ENCODE assay signal across 13 cellular contexts in genomic region chr4:48718818-48719465, GRCh38.
A peak's percentile ranks its signal among the peaks of the same experiment; 100 is the strongest.
DNase-seq lines count a peak whose midpoint lies in the region; ATAC-seq, FAIRE-seq and TF ChIP-seq lines count a peak whose summit lies in the region.
"Had no signal": no experiment of that assay in that cellular context is flagged by ENCODE, and none has a peak within 500 bp of the region (broad histone marks: within the 10 kb centered on the region; RNA-seq: fewer than 3 reads in every experiment).

No MANE protein-coding gene starts in this region.

- ATAC-seq in activated naive CD8-positive, alpha-beta T cell treated with anti-CD3 and anti-CD28 coated beads, Interleukin-2, amount 50 U/mL, for 24 hours, result no peak
- no peak for ATAC-seq in stimulated activated naive CD8-positive, alpha-beta T cell treated with anti-CD3 and anti-CD28 coated beads, Interleukin-15, Interleukin-2, amounts not matched to agents 100 U/mL and 50 U/mL, for 24 hours
- ATAC-seq: GM12878, HCT116 had no signal

- peaks cover 35% of the 10 kb centered on the region for H3K36me3 Mint-ChIP-seq in activated naive CD8-positive, alpha-beta T cell treated with anti-CD3 and anti-CD28 coated beads for 36 hours
- H3K36me3 Mint-ChIP-seq in activated naive CD8-positive, alpha-beta T cell treated with anti-CD3 and anti-CD28 coated beads, Interleukin-2, amount 50 U/mL, for 24 hours (ENCODE audit: low read depth), result peaks cover 16% of the 10 kb centered on the region
- H3K36me3 Mint-ChIP-seq in mesothelial cell of epicardium, result peaks cover 13% of the 10 kb centered on the region

- FAIRE-seq in GM12891 (lab: Jason Lieb, UNC), result no peak
- FAIRE-seq: GM12878 had no signal

- H3K4me3 Mint-ChIP-seq in activated naive CD8-positive, alpha-beta T cell treated with anti-CD3 and anti-CD28 coated beads for 36 hours, result no peak overlapping the region
- H3K4me3 Mint-ChIP-seq in activated naive CD8-positive, alpha-beta T cell treated with anti-CD3 and anti-CD28 coated beads, Interleukin-2, amount 50 U/mL, for 24 hours, result no peak overlapping the region
- no peak overlapping the region for H3K4me3 Mint-ChIP-seq in mesothelial cell of epicardium
- H3K4me3 Mint-ChIP-seq: CD14-positive monocyte had no signal

- H3K9me3 Mint-ChIP-seq in activated naive CD8-positive, alpha-beta T cell treated with anti-CD3 and anti-CD28 coated beads for 36 hours, result peaks cover 15% of the 10 kb centered on the region
- peaks cover 10% of the 10 kb centered on the region for H3K9me3 Mint-ChIP-seq in activated naive CD8-positive, alpha-beta T cell treated with anti-CD3 and anti-CD28 coated beads, Interleukin-2, amount 50 U/mL, for 24 hours
- H3K9me3 Mint-ChIP-seq in mesothelial cell of epicardium, result peaks cover 8% of the 10 kb centered on the region

- TF ChIP-seq POLR2A in GM12891 (IDR thresholded peaks at IDR 0.05; ENCODE audit: low read depth, low read length), result no peak

- DNase-seq in activated naive CD8-positive, alpha-beta T cell treated with anti-CD3 and anti-CD28 coated beads for 36 hours, result no peak
- no peak for DNase-seq in activated naive CD8-positive, alpha-beta T cell treated with anti-CD3 and anti-CD28 coated beads, Interleukin-2, amount 50 U/mL, for 24 hours
- DNase-seq in left kidney (ENCODE audit: low read depth, low spot score) (peak; percentile 24), mesothelial cell of epicardium (ENCODE audit: low spot score in 2 of 2, unreplicated experiment in 2 of 2) (no peak), middle frontal gyrus (ENCODE audit: extremely low spot score, low spot score) (no peak), GM12891 (ENCODE audit: insufficient read length, low spot score) (no peak), HCEC 1CT (no peak)
- no peak for DNase-seq in stimulated activated naive CD8-positive, alpha-beta T cell treated with anti-CD3 and anti-CD28 coated beads, Interleukin-15, Interleukin-2, amounts not matched to agents 100 U/mL and 50 U/mL, for 24 hours
- DNase-seq: Calu3, DMS 273 treated with DMSO at 0.1 percent for 48 hours had no signal

- H3K27me3 Mint-ChIP-seq in activated naive CD8-positive, alpha-beta T cell treated with anti-CD3 and anti-CD28 coated beads for 36 hours, result no peaks in the 10 kb centered on the region
- H3K27me3 Mint-ChIP-seq in activated naive CD8-positive, alpha-beta T cell treated with anti-CD3 and anti-CD28 coated beads, Interleukin-2, amount 50 U/mL, for 24 hours, result no peaks in the 10 kb centered on the region
- no peaks in the 10 kb centered on the region for H3K27me3 Mint-ChIP-seq in mesothelial cell of epicardium (ENCODE audit: low read depth)

- no peak for TF ChIP-seq CTCF in mesothelial cell of epicardium (IDR thresholded peaks at IDR 0.05; ENCODE audit: unreplicated experiment)

- H3K4me1 Mint-ChIP-seq in activated naive CD8-positive, alpha-beta T cell treated with anti-CD3 and anti-CD28 coated beads for 36 hours, result peaks cover 19% of the 10 kb centered on the region
- peaks cover 20% of the 10 kb centered on the region for H3K4me1 Mint-ChIP-seq in activated naive CD8-positive, alpha-beta T cell treated with anti-CD3 and anti-CD28 coated beads, Interleukin-2, amount 50 U/mL, for 24 hours
- peaks cover 6% of the 10 kb centered on the region for H3K4me1 Mint-ChIP-seq in mesothelial cell of epicardium

- H3K27ac Mint-ChIP-seq in activated naive CD8-positive, alpha-beta T cell treated with anti-CD3 and anti-CD28 coated beads for 36 hours, result peak overlapping the region; percentile 0
- H3K27ac Mint-ChIP-seq in activated naive CD8-positive, alpha-beta T cell treated with anti-CD3 and anti-CD28 coated beads, Interleukin-2, amount 50 U/mL, for 24 hours, result no peak overlapping the region
- H3K27ac Mint-ChIP-seq in mesothelial cell of epicardium, result peak overlapping the region; percentile 4

TF ChIP-seq in GM12891, 5 proteins besides CTCF, POLR2A, EP300 and RAD21:
- TF ChIP-seq TAF1 (IDR thresholded peaks at IDR 0.05; ENCODE audit: low read depth, low read length) (no peak), SPI1 (IDR thresholded peaks at IDR 0.05; ENCODE audit: low read depth, low read length) (no peak), POU2F2 (IDR thresholded peaks at IDR 0.05; ENCODE audit: low read depth, low read length) (no peak), POLR2AphosphoS5 (IDR thresholded peaks at IDR 0.05; ENCODE audit: low read depth, low read length) (no peak), PAX5 (IDR thresholded peaks at IDR 0.05; ENCODE audit: insufficient read depth, low read length, severe bottlenecking) (no peak)
